Comparison of ENCODE assay signal across 8 cellular contexts in the genomic region with DNA sequence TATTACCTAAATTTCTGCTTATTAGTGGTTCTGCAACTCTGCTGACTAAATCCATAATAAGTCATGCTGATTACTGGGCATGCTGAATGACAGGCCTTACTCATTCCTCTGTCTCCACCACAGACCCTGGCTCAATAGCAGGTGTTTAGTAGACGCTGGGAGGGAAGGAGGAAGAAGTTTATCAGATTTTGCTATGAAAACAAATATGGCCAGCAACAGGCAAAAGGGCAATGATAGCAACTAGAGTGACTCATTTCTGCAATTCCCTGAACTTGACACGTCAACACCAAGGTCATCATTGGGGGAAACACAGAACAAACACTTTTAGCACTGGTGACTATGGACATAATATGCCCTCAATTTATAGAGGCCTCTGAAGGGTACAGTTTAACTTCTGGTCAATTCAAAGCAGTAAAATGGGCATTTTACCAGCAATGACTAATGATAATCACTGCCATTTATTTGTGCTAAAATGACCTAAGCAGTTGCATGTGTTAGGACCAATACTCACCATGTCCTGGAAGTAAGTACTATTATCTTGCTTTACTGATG. TPM values are rescaled to one million over a fixed set of nuclear protein-coding genes. Genes with fewer than 3 reads are reported as not detected.
A peak's percentile ranks its signal among the peaks of the same experiment; 100 is the strongest.
DNase-seq lines count a peak whose midpoint lies in the region; ATAC-seq and TF ChIP-seq lines count a peak whose summit lies in the region.

No MANE protein-coding gene starts in this region.

- ATAC-seq in GM18505 (IDR thresholded peaks at IDR 0.05; ENCODE audit: unreplicated experiment): peak; percentile 53
- ATAC-seq in GM21717 (IDR thresholded peaks at IDR 0.05; ENCODE audit: unreplicated experiment): peak; percentile 81

- no peak overlapping the region for H3K4me3 ChIP-seq in kidney epithelial cell (ENCODE audit: low read depth, low read length)

- DNase-seq in NCI-H146 (lab: John Stamatoyannopoulos, UW) (peak; percentile 64), kidney epithelial cell (ENCODE audit: low read depth) (peak; percentile 21), NCI-H1417 (lab: John Stamatoyannopoulos, UW) (no peak), amniotic stem cell (lab: John Stamatoyannopoulos, UW) (no peak), NCI-H2107 treated with DMSO at 0.1 percent for 48 hours (lab: John Stamatoyannopoulos, UW; ENCODE audit: unreplicated experiment) (no peak)
- no peak for DNase-seq in effector CD4-positive, alpha-beta T cell

- TF ChIP-seq CTCF in kidney epithelial cell (IDR thresholded peaks at IDR 0.05; ENCODE audit: insufficient read depth, low read length, poor library complexity, severe bottlenecking): no peak

- no peaks in the 10 kb centered on the region for H3K36me3 ChIP-seq in kidney epithelial cell (ENCODE audit: control insufficient read depth, insufficient read depth, low read length)

- TF ChIP-seq POLR2A in GM18505 (IDR thresholded peaks at IDR 0.05; ENCODE audit: borderline replicate concordance, extremely low read depth, insufficient read depth, insufficient read length): no peak

- no peaks in the 10 kb centered on the region for H3K27me3 ChIP-seq in kidney epithelial cell (ENCODE audit: control insufficient read depth, insufficient read depth, low read length)

RNA-seq across cellular contexts. Expression of a gene that starts 35.2 kb away (rescaled TPM):
- total RNA-seq in kidney epithelial cell: 1.9 and 2.4 TPM in 2 replicates

Comparison
In these comparisons a context has a peak if more than half of its experiments do, and no peak if none do; other contexts are left out.
1. DNase-seq: peak in NCI-H146 (single experiment) and kidney epithelial cell (single experiment); none in NCI-H1417 (0 of 3), amniotic stem cell (single experiment), effector CD4-positive, alpha-beta T cell (single experiment) and NCI-H2107 treated with DMSO at 0.1 percent for 48 hours (single experiment).